In the genomic region with DNA sequence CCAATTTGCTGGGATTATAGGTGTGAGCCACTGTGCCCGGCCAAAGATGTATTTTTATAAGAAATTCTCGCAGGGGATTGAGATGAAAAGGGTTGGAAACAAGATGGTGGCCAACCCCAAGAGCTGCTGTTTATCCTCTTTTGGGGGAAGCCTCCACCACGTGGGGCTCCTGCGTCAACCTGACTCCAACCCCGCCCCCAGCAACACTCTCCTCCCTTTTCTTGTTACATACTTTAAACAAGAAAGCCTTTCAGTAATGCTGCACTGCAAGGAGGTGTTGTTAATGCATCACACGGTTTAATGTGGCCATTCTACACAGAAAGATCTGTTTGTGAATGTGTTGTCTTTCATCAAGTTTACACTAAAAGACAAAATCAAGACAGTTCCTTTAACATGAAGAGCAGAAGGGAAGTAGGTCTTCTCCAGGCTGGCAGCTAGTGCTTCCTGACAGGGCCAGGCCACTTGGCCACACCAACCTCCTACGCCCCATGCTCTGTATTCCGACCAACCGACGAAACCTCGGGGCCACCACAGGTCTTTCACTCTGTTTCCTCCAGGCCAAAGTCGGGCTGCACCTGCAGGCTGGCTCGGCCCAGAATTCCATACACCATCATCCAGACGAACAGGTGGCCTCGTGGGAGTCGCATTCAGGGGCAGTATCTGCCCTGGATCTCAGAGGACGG, we compare ENCODE assay signal across 9 cellular contexts. TPM values are rescaled to one million over a fixed set of nuclear protein-coding genes. Genes with fewer than 3 reads are reported as not detected.
DNase-seq lines count a peak whose midpoint lies in the region; ATAC-seq and TF ChIP-seq lines count a peak whose summit lies in the region.
"Had no signal": no experiment of that assay in that cellular context is flagged by ENCODE, and none has a peak within 500 bp of the region (broad histone marks: within the 10 kb centered on the region; RNA-seq: fewer than 3 reads in every experiment).

No MANE protein-coding gene starts in this region.

- intact Hi-C loops in ascending aorta (cut with DNase I): loop anchor here (10.0 kb wide), 1 partner anchor 167 kb away; no protein-coding TSS in a partner anchor

- no peaks in the 10 kb centered on the region for H3K36me3 ChIP-seq in ascending aorta

- H3K4me3 ChIP-seq in ascending aorta: no peak overlapping the region
- no peak overlapping the region for H3K4me3 ChIP-seq in skin epidermis
- H3K4me3 ChIP-seq: A549 had no signal

- peak overlapping the region; percentile 92 to 97 for H3K27ac ChIP-seq in ascending aorta
- H3K27ac ChIP-seq in skin epidermis: peak overlapping the region in 17 of 21 experiments; percentile 4 to 100 (median 84)
- H3K27ac ChIP-seq: A549 had no signal

- no peaks in the 10 kb centered on the region for H3K9me3 ChIP-seq in ascending aorta
- H3K9me3 ChIP-seq: A549 had no signal

- no peak for TF ChIP-seq CTCF in ascending aorta (IDR thresholded peaks at IDR 0.05)

- no peak for ATAC-seq in HG02870 (IDR thresholded peaks at IDR 0.05; ENCODE audit: unreplicated experiment)
- ATAC-seq: A549 had no signal

- peaks cover 12 to 32% of the 10 kb centered on the region in 2 donors for H3K4me1 ChIP-seq in ascending aorta

- H3K27me3 ChIP-seq in ascending aorta: no peaks in the 10 kb centered on the region

- peak; percentile 43 for DNase-seq in activated CD4-positive, alpha-beta T cell treated with anti-CD3 and anti-CD28 coated beads for 48 hours
- no peak for DNase-seq in activated CD4-positive, alpha-beta T cell treated with anti-CD3 and anti-CD28 coated beads, Interleukin-2, amount 50 U/mL, for 4 hours
- peak; percentile 53 to 59 for DNase-seq in Kasumi-1 (lab: John Stamatoyannopoulos, UW)
- DNase-seq in ascending aorta (ENCODE audit: low spot score in 2 of 2): no peak
- DNase-seq in SIG-M5 (lab: John Stamatoyannopoulos, UW): no peak
- DNase-seq in NCI-H524 (lab: John Stamatoyannopoulos, UW): no peak

RNA-seq across cellular contexts. Expression of gene C2CD2, which starts 25.9 kb away (rescaled TPM):
- 45.0 TPM for total RNA-seq in ascending aorta

RNA-seq across cellular contexts. Expression of gene PRDM15, which starts 48.7 kb away (rescaled TPM):
- total RNA-seq in ascending aorta: 20.5 TPM

Comparison
In these comparisons a context has a peak if more than half of its experiments do, and no peak if none do; other contexts are left out.
1. DNase-seq: peak in activated CD4-positive, alpha-beta T cell treated with anti-CD3 and anti-CD28 coated beads for 48 hours (single experiment) and Kasumi-1 (2 of 2); none in activated CD4-positive, alpha-beta T cell treated with anti-CD3 and anti-CD28 coated beads, Interleukin-2, amount 50 U/mL, for 4 hours (0 of 2), ascending aorta (0 of 2), SIG-M5 (single experiment) and NCI-H524 (0 of 2).